8 cellular contexts compared by ENCODE assay signal in the genomic region with DNA sequence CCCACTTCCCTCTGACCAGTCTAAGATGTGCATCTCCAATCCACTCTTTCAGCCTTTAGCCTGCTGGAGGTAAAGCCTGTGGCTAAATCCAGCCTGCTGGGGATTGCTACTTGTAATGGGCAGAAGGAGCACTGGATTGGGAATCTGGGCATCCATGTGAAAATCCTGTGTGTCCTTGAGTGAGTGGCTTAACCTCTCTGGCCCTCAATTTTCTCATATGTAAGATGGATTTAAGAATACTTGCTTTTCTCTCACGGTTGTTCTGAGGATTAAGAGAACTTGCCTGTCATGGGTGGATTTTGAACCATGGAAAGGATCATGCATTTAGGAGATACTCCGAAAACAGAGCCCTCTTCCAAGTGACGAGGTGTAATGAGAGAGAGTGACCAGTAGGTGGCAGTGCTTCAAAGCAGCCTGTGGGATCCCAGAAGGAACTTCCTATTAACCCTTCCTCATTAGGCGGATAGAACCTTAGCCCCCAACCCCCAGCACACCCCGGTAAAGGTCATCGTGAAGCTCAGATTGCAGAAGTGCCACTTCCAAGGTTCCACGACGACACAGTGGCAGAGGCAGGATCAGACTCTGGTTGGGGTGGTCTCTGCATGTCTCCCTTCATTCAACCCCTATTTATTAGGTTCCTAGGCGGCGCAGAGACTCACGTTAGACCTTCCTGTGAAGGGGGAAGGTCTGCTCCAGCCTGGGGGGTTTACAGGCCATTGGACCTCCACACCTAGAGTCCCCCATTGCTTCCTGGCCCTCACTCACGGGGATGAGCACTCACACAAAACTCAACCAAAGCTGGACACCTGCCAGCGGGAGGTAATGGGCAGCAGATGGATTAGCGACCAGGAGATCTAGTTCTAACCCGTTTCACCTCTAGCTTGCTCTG.
DNase-seq lines count a peak whose midpoint lies in the region; ATAC-seq and TF ChIP-seq lines count a peak whose summit lies in the region.

No MANE protein-coding gene starts in this region.

- TF ChIP-seq CTCF in MCF 10A (IDR thresholded peaks at IDR 0.05; ENCODE audit: unreplicated experiment) (peak; percentile 90), spleen (IDR thresholded peaks at IDR 0.05 in 8 of 11, conservative IDR thresholded peaks at IDR 0.05 in 3 of 11) (peak; percentile 59 to 89 (median 81))

- peaks cover 23% of the 10 kb centered on the region for H3K4me1 Mint-ChIP-seq in MCF 10A (ENCODE audit: insufficient read depth, unreplicated experiment)

- peak overlapping the region; percentile 35 for H3K4me3 Mint-ChIP-seq in MCF 10A (ENCODE audit: unreplicated experiment)

- peaks cover 3% of the 10 kb centered on the region for H3K27me3 Mint-ChIP-seq in MCF 10A (ENCODE audit: insufficient read depth, unreplicated experiment)

- CTCF ChIA-PET in MCF 10A (lab: Yijun Ruan, JAX): interaction anchor here (0.5 to 2.5 kb wide), 36 partner anchors 8 to 872 kb away, joined by 3 to 20 read pairs (median 3); a partner anchor contains a TSS

- peak overlapping the region in 1 of 8 donors; percentile 3 for H3K4me3 ChIP-seq in spleen

- no peaks in the 10 kb centered on the region for H3K9me3 ChIP-seq in spleen

- 27 to 33% (median 28%) methylated on average over 15 of the region's 15 CpGs for WGBS in spleen, 5 donors

- POLR2A ChIA-PET in MCF 10A (lab: Yijun Ruan, JAX): interaction anchor here (0.6 to 1.1 kb wide), 2 partner anchors 69 to 187 kb away, joined by 3 to 4 read pairs; no protein-coding TSS in a partner anchor

- intact Hi-C loops in MCF 10A (cut with micrococcal nuclease) (loop anchor here (1.0 to 5.0 kb wide), 3 partner anchors 69 to 156 kb away; a partner anchor contains a TSS), spleen (cut with DNase I; ENCODE audit: low total_unique reads) (no loop called here)

- DNase-seq in GM04503 (ENCODE audit: low read depth): peak; percentile 14
- peak; percentile 70 for DNase-seq in HuH-7.5 (ENCODE audit: low spot score)
- DNase-seq in SHP77 (lab: John Stamatoyannopoulos, UW): peak; percentile 36 to 38
- peak; percentile 66 for DNase-seq in MCF 10A (ENCODE audit: unreplicated experiment)
- DNase-seq in iPS-NIHi7 (ENCODE audit: extremely low spot score): peak; percentile 90
- DNase-seq in spleen: no peak
- no peak for DNase-seq in NCI-H187 (lab: John Stamatoyannopoulos, UW)

- H3K27ac ChIP-seq in spleen: no peak overlapping the region

- no peaks in the 10 kb centered on the region for H3K9me3 Mint-ChIP-seq in MCF 10A (ENCODE audit: unreplicated experiment)

- TF ChIP-seq POLR2A in spleen (IDR thresholded peaks at IDR 0.05): no peak

- BruUV-seq in MCF 10A (replicated peaks; lab: Mats Ljungman, UMichigan): no TSS peak

- no peak for ATAC-seq in GM18520 (IDR thresholded peaks at IDR 0.05; ENCODE audit: unreplicated experiment)

- H3K27ac Mint-ChIP-seq in MCF 10A (ENCODE audit: low read depth, unreplicated experiment): no peak overlapping the region

- H3K36me3 Mint-ChIP-seq in MCF 10A (ENCODE audit: insufficient read depth, unreplicated experiment): no peaks in the 10 kb centered on the region

- no peaks in the 10 kb centered on the region for H3K36me3 ChIP-seq in spleen

- H3K27me3 ChIP-seq in spleen (replicated peaks in 1 of 7): no peaks in the 10 kb centered on the region

- H3K4me1 ChIP-seq in spleen: peaks cover 0 to 24% (median 11%) of the 10 kb centered on the region in 6 donors

Comparison
In these comparisons a context has a peak if more than half of its experiments do, and no peak if none do; other contexts are left out.
1. DNase-seq: peak in GM04503 (single experiment), HuH-7.5 (single experiment), SHP77 (2 of 2), MCF 10A (single experiment) and iPS-NIHi7 (single experiment); none in spleen (single experiment) and NCI-H187 (0 of 2).